15 cellular contexts compared by ENCODE assay signal in the genomic region with DNA sequence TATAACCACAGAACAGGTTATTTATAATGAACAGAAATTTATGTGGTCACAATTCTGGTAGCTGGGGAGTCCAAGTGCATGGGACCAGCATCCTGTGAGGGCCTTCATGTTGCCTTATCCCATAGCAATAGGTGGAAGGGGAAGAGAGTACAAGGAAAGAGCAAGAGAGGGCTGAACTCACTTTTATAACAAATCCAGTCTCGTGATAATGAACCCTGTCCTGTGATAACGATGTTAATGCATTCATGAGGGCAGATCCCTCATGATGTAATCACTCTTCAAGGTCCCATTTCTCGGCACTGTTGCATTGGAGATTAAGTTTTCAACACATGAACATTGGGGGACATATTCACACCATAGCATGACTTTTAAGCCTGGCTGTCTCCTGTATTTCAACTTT.
"Had no signal": no experiment of that assay in that cellular context is flagged by ENCODE, and none has a peak within 500 bp of the region (broad histone marks: within the 10 kb centered on the region; RNA-seq: fewer than 3 reads in every experiment).

No MANE protein-coding gene starts in this region.

- H3K4me1 ChIP-seq: left lung had no signal

- DNase-seq: activated CD4-positive, alpha-beta T cell treated with anti-CD3 and anti-CD28 coated beads for 48 hours; activated CD4-positive, CD25-positive, alpha-beta regulatory T cell; activated CD8-positive, alpha-beta T cell treated with anti-CD3 and anti-CD28 coated beads for 36 hours; activated naive CD4-positive, alpha-beta T cell treated with Interleukin-2 at 50 U/mL for 16 hours; activated naive CD8-positive, alpha-beta T cell treated with anti-CD3 and anti-CD28 coated beads, Interleukin-2, amount 50 U/mL, for 24 hours; activated T-cell treated with anti-CD3 and anti-CD28 coated beads, Interleukin-2, amount 50 U/mL, for 24 hours; aorta; effector memory CD8-positive, alpha-beta T cell; islet precursor cell; left lung; naive thymus-derived CD8-positive, alpha-beta T cell; stimulated activated naive CD4-positive, alpha-beta T cell; T1000 had no signal

- H3K27ac ChIP-seq: neutrophil had no signal

- ATAC-seq: activated CD8-positive, alpha-beta T cell treated with anti-CD3 and anti-CD28 coated beads for 36 hours; activated naive CD8-positive, alpha-beta T cell treated with anti-CD3 and anti-CD28 coated beads, Interleukin-2, amount 50 U/mL, for 24 hours; effector memory CD8-positive, alpha-beta T cell; naive thymus-derived CD8-positive, alpha-beta T cell had no signal

- H3K36me3 ChIP-seq: left lung, neutrophil had no signal

- H3K27me3 ChIP-seq: left lung, neutrophil had no signal

- H3K4me3 ChIP-seq: left lung had no signal

- H3K9me3 ChIP-seq: neutrophil had no signal

- FAIRE-seq: urothelium cell line had no signal
